1 cellular context compared by ENCODE assay signal in genomic region chr2:237744613-237745249, GRCh38.
TF ChIP-seq lines count a peak whose summit lies in the region.

No MANE protein-coding gene starts in this region.

TF ChIP-seq in HepG2, 621 proteins besides CTCF, POLR2A, EP300 and RAD21 (continued from another document and continues in another):
- TF ChIP-seq MEF2D (CRISPR knock-in tag; IDR thresholded peaks at IDR 0.05) (0 out of 2 replicates have a peak, but pooled peaks have one; percentile 64), HNRNPL (IDR thresholded peaks at IDR 0.05; ENCODE audit: low read depth, low read length) (no peak), ZNF772 (CRISPR knock-in tag; IDR thresholded peaks at IDR 0.05) (0 out of 2 replicates have a peak, but pooled peaks have one; percentile 21), CSRNP1 (CRISPR knock-in tag; IDR thresholded peaks at IDR 0.05) (peak; percentile 58; the same call in 1 of the 2 replicates), ZNF207 (IDR thresholded peaks at IDR 0.05; ENCODE audit: borderline replicate concordance) (no peak), ERF (CRISPR knock-in tag; IDR thresholded peaks at IDR 0.05) (peak; percentile 59), FOXC1 (CRISPR knock-in tag; IDR thresholded peaks at IDR 0.05; ENCODE audit: borderline replicate concordance) (peak; percentile 56), REPIN1 (CRISPR knock-in tag; IDR thresholded peaks at IDR 0.05; ENCODE audit: borderline replicate concordance, low read depth) (peak; percentile 71), SNAI1 (CRISPR knock-in tag; IDR thresholded peaks at IDR 0.05; ENCODE audit: borderline replicate concordance) (no peak), RXRB (CRISPR knock-in tag; IDR thresholded peaks at IDR 0.05; ENCODE audit: borderline replicate concordance) (peak; percentile 65; the same call in 1 of the 2 replicates), SOX5 (CRISPR knock-in tag; IDR thresholded peaks at IDR 0.05; ENCODE audit: borderline replicate concordance) (peak; percentile 54; the same call in 1 of the 2 replicates), HDAC2 (CRISPR knock-in tag; IDR thresholded peaks at IDR 0.05) (peak; percentile 76), MAFK (conservative IDR thresholded peaks at IDR 0.05 in 1 of 2, IDR thresholded peaks at IDR 0.05 in 1 of 2; ENCODE audit: low read length in 2 of 2) (peak in 1 of 2 experiments; percentile 40; a peak in 1 of 4 replicates), ZNF138 (CRISPR knock-in tag; IDR thresholded peaks at IDR 0.05; ENCODE audit: low read depth) (0 out of 2 replicates have a peak, but pooled peaks have one; percentile 25), ZNF33B (CRISPR knock-in tag; IDR thresholded peaks at IDR 0.05) (no peak), TBX3 (IDR thresholded peaks at IDR 0.05; ENCODE audit: borderline replicate concordance) (no peak), ZNF333 (CRISPR knock-in tag; IDR thresholded peaks at IDR 0.05; ENCODE audit: borderline replicate concordance) (peak; percentile 55), ZNF792 (CRISPR knock-in tag; IDR thresholded peaks at IDR 0.05) (peak; percentile 32; the same call in 1 of the 2 replicates), AFF4 (CRISPR knock-in tag; IDR thresholded peaks at IDR 0.05) (peak; percentile 62; the same call in 1 of the 2 replicates), ZNF225 (CRISPR knock-in tag; IDR thresholded peaks at IDR 0.05) (0 out of 2 replicates have a peak, but pooled peaks have one; percentile 89), ZNF570 (CRISPR knock-in tag; IDR thresholded peaks at IDR 0.05; ENCODE audit: borderline replicate concordance) (no peak), KLF11 (CRISPR knock-in tag; IDR thresholded peaks at IDR 0.05) (0 out of 2 replicates have a peak, but pooled peaks have one; percentile 30), FOSL2 (CRISPR knock-in tag; IDR thresholded peaks at IDR 0.05) (peak; percentile 59), POGZ (CRISPR knock-in tag; IDR thresholded peaks at IDR 0.05) (0 out of 2 replicates have a peak, but pooled peaks have one; percentile 22), NFE2L1 (CRISPR knock-in tag; IDR thresholded peaks at IDR 0.05; ENCODE audit: borderline replicate concordance) (no peak), ARHGAP35 (CRISPR knock-in tag; IDR thresholded peaks at IDR 0.05; ENCODE audit: borderline replicate concordance) (peak; percentile 32; the same call in 1 of the 2 replicates), SAFB2 (CRISPR knock-in tag; IDR thresholded peaks at IDR 0.05; ENCODE audit: borderline replicate concordance, low read depth) (peak; percentile 92; the same call in 1 of the 2 replicates), STAT6 (CRISPR knock-in tag; IDR thresholded peaks at IDR 0.05; ENCODE audit: borderline replicate concordance) (0 out of 2 replicates have a peak, but pooled peaks have one; percentile 74), IKZF5 (CRISPR knock-in tag; IDR thresholded peaks at IDR 0.05) (peak; percentile 34; the same call in 1 of the 2 replicates), TRAFD1 (CRISPR knock-in tag; IDR thresholded peaks at IDR 0.05; ENCODE audit: borderline replicate concordance) (peak; percentile 85; the same call in 1 of the 2 replicates), FOXK2 (IDR thresholded peaks at IDR 0.05) (no peak), ZNF703 (CRISPR knock-in tag; IDR thresholded peaks at IDR 0.05; ENCODE audit: borderline replicate concordance) (no peak), LBX2 (CRISPR knock-in tag; IDR thresholded peaks at IDR 0.05; ENCODE audit: borderline replicate concordance) (peak; percentile 62; the same call in 1 of the 2 replicates), HNF4G (IDR thresholded peaks at IDR 0.05; ENCODE audit: borderline replicate concordance, low read depth, low read length) (no peak), HNF4G (CRISPR knock-in tag; IDR thresholded peaks at IDR 0.05; ENCODE audit: borderline replicate concordance, low read depth) (no peak), FOXA3 (CRISPR knock-in tag; IDR thresholded peaks at IDR 0.05) (0 out of 2 replicates have a peak, but pooled peaks have one; percentile 28), MED1 (CRISPR knock-in tag; IDR thresholded peaks at IDR 0.05) (peak; percentile 53), ZFP62 (CRISPR knock-in tag; IDR thresholded peaks at IDR 0.05) (no peak), ZNF883 (CRISPR knock-in tag; IDR thresholded peaks at IDR 0.05; ENCODE audit: not compliant biosample characterization) (peak; percentile 19)
- TF ChIP-seq, protein P1, sequence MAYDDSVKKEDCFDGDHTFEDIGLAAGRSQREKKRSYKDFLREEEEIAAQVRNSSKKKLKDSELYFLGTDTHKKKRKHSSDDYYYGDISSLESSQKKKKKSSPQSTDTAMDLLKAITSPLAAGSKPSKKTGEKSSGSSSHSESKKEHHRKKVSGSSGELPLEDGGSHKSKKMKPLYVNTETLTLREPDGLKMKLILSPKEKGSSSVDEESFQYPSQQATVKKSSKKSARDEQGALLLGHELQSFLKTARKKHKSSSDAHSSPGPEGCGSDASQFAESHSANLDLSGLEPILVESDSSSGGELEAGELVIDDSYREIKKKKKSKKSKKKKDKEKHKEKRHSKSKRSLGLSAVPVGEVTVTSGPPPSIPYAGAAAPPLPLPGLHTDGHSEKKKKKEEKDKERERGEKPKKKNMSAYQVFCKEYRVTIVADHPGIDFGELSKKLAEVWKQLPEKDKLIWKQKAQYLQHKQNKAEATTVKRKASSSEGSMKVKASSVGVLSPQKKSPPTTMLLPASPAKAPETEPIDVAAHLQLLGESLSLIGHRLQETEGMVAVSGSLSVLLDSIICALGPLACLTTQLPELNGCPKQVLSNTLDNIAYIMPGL (CRISPR knock-in tag; IDR thresholded peaks at IDR 0.05; ENCODE audit: borderline replicate concordance in 1 of 2, low read depth in 1 of 2) = peak; percentile 73 to 80; a peak in 3 of 4 replicates
- TF ChIP-seq, protein P2, sequence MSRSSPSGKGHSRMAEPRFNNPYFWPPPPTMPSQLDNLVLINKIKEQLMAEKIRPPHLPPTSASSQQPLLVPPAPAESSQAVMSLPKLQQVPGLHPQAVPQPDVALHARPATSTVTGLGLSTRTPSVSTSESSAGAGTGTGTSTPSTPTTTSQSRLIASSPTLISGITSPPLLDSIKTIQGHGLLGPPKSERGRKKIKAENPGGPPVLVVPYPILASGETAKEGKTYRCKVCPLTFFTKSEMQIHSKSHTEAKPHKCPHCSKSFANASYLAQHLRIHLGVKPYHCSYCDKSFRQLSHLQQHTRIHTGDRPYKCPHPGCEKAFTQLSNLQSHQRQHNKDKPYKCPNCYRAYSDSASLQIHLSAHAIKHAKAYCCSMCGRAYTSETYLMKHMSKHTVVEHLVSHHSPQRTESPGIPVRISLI (CRISPR knock-in tag; IDR thresholded peaks at IDR 0.05; ENCODE audit: borderline replicate concordance) = peak; percentile 46; the same call in 1 of the 2 replicates
- TF ChIP-seq, protein P3, sequence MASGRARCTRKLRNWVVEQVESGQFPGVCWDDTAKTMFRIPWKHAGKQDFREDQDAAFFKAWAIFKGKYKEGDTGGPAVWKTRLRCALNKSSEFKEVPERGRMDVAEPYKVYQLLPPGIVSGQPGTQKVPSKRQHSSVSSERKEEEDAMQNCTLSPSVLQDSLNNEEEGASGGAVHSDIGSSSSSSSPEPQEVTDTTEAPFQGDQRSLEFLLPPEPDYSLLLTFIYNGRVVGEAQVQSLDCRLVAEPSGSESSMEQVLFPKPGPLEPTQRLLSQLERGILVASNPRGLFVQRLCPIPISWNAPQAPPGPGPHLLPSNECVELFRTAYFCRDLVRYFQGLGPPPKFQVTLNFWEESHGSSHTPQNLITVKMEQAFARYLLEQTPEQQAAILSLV (CRISPR knock-in tag; IDR thresholded peaks at IDR 0.05; ENCODE audit: borderline replicate concordance) = 0 out of 2 replicates have a peak, but pooled peaks have one; percentile 55
- TF ChIP-seq, protein P4, sequence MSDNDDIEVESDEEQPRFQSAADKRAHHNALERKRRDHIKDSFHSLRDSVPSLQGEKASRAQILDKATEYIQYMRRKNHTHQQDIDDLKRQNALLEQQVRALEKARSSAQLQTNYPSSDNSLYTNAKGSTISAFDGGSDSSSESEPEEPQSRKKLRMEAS (IDR thresholded peaks at IDR 0.05) = peak; percentile 49; the same call in 1 of the 2 replicates
- TF ChIP-seq, protein P5, sequence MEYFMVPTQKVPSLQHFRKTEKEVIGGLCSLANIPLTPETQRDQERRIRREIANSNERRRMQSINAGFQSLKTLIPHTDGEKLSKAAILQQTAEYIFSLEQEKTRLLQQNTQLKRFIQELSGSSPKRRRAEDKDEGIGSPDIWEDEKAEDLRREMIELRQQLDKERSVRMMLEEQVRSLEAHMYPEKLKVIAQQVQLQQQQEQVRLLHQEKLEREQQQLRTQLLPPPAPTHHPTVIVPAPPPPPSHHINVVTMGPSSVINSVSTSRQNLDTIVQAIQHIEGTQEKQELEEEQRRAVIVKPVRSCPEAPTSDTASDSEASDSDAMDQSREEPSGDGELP (IDR thresholded peaks at IDR 0.05; ENCODE audit: borderline replicate concordance, low read depth) = peak; percentile 52; the same call in 1 of the 2 replicates
